Comparison of ENCODE assay signal across 14 cellular contexts in genomic region chr6:47188588-47189021, GRCh38.
DNase-seq lines count a peak whose midpoint lies in the region; ATAC-seq and TF ChIP-seq lines count a peak whose summit lies in the region.
"Had no signal": no experiment of that assay in that cellular context is flagged by ENCODE, and none has a peak within 500 bp of the region (broad histone marks: within the 10 kb centered on the region; RNA-seq: fewer than 3 reads in every experiment).

No MANE protein-coding gene starts in this region.

- peaks cover 7% of the 10 kb centered on the region for H3K4me1 Mint-ChIP-seq in osteocyte (ENCODE audit: unreplicated experiment)
- H3K4me1 Mint-ChIP-seq: brain; stimulated activated naive CD8-positive, alpha-beta T cell treated with anti-CD3 and anti-CD28 coated beads, Interleukin-15, amount 100 ng/mL, for 72 hours; T-cell had no signal

- DNase-seq in AG10803 (ENCODE audit: low read depth) (peak; percentile 46), LoVo (ENCODE audit: low spot score) (peak; percentile 94), colonic mucosa (peak; percentile 73), lower lobe of right lung (no peak), osteocyte (ENCODE audit: extremely low spot score, unreplicated experiment) (no peak)
- DNase-seq in activated naive CD4-positive, alpha-beta T cell (lab: John Stamatoyannopoulos, UW) = no peak
- DNase-seq: C1 segment of cervical spinal cord; NCI-H526; stimulated activated naive CD8-positive, alpha-beta T cell treated with anti-CD3 and anti-CD28 coated beads, Interleukin-15, amount 100 ng/mL, for 72 hours; T-cell had no signal

- H3K4me1 ChIP-seq in colonic mucosa (peaks cover 6% of the 10 kb centered on the region), lower lobe of right lung (no peaks in the 10 kb centered on the region)

- peak overlapping the region; percentile 74 for H3K27ac ChIP-seq in colonic mucosa
- no peak overlapping the region for H3K27ac ChIP-seq in lower lobe of right lung

- intact Hi-C loops in colonic mucosa (cut with DNase I) (no loop called here), lower lobe of right lung (cut with DNase I) (no loop called here)

- TF ChIP-seq CTCF in AG10803 (conservative IDR thresholded peaks at IDR 0.05; ENCODE audit: low read length) = no peak
- TF ChIP-seq CTCF in colonic mucosa (IDR thresholded peaks at IDR 0.05) = no peak
- no peak for TF ChIP-seq CTCF in lower lobe of right lung (IDR thresholded peaks at IDR 0.05)
- TF ChIP-seq CTCF in osteocyte (IDR thresholded peaks at IDR 0.05) = no peak

- H3K27me3 ChIP-seq in colonic mucosa (no peaks in the 10 kb centered on the region), lower lobe of right lung (ENCODE audit: low read depth) (no peaks in the 10 kb centered on the region)

- H3K36me3 Mint-ChIP-seq in osteocyte (ENCODE audit: unreplicated experiment) = no peaks in the 10 kb centered on the region
- H3K36me3 Mint-ChIP-seq: brain, T-cell had no signal

- H3K27me3 Mint-ChIP-seq in osteocyte (ENCODE audit: unreplicated experiment) = peaks cover 2% of the 10 kb centered on the region
- H3K27me3 Mint-ChIP-seq: brain; stimulated activated naive CD8-positive, alpha-beta T cell treated with anti-CD3 and anti-CD28 coated beads, Interleukin-15, amount 100 ng/mL, for 72 hours had no signal

- H3K9me3 ChIP-seq in colonic mucosa (no peaks in the 10 kb centered on the region), lower lobe of right lung (no peaks in the 10 kb centered on the region)

- H3K9ac ChIP-seq in colonic mucosa (ENCODE audit: low read depth in 2 of 2, low read length in 2 of 2) = no peak overlapping the region

- no peaks in the 10 kb centered on the region for H3K36me3 ChIP-seq in colonic mucosa
- no peaks in the 10 kb centered on the region for H3K36me3 ChIP-seq in lower lobe of right lung

- no peaks in the 10 kb centered on the region for H3K9me3 Mint-ChIP-seq in osteocyte (ENCODE audit: unreplicated experiment)
- H3K9me3 Mint-ChIP-seq: brain; stimulated activated naive CD8-positive, alpha-beta T cell treated with anti-CD3 and anti-CD28 coated beads, Interleukin-15, amount 100 ng/mL, for 72 hours; T-cell had no signal

- H3K4me3 ChIP-seq in AG10803 (ENCODE audit: low read length) (no peak overlapping the region), colonic mucosa (no peak overlapping the region), lower lobe of right lung (no peak overlapping the region)
- H3K4me3 ChIP-seq: GM12878 had no signal

- no peak overlapping the region for H3K4me3 Mint-ChIP-seq in osteocyte (ENCODE audit: unreplicated experiment)
- H3K4me3 Mint-ChIP-seq: brain; stimulated activated naive CD8-positive, alpha-beta T cell treated with anti-CD3 and anti-CD28 coated beads, Interleukin-15, amount 100 ng/mL, for 72 hours; T-cell had no signal

- ATAC-seq in lower lobe of right lung (peak; percentile 75 to 76), HG03097 (IDR thresholded peaks at IDR 0.05; ENCODE audit: low FRiP score, unreplicated experiment) (no peak), GM21390 (IDR thresholded peaks at IDR 0.05; ENCODE audit: unreplicated experiment) (no peak)
- ATAC-seq: GM12878; stimulated activated naive CD8-positive, alpha-beta T cell treated with anti-CD3 and anti-CD28 coated beads, Interleukin-15, amount 100 ng/mL, for 72 hours; T-cell had no signal

- no peak overlapping the region for H3K27ac Mint-ChIP-seq in osteocyte (ENCODE audit: unreplicated experiment)
- H3K27ac Mint-ChIP-seq: T-cell had no signal

Comparison
In these comparisons a context has a peak if more than half of its experiments do, and no peak if none do; other contexts are left out.
1. DNase-seq: peak in AG10803 (single experiment), LoVo (single experiment) and colonic mucosa (single experiment); none in lower lobe of right lung (single experiment), osteocyte (single experiment) and activated naive CD4-positive, alpha-beta T cell (0 of 4).
2. ATAC-seq: peak in lower lobe of right lung (2 of 2); none in HG03097 (single experiment) and GM21390 (single experiment).